ENCODE assay signal across 31 cellular contexts in genomic region chr17:8266648-8267479, GRCh38. TPM values are rescaled to one million over a fixed set of nuclear protein-coding genes. Genes with fewer than 3 reads are reported as not detected.
"Had no signal": no experiment of that assay in that cellular context is flagged by ENCODE, and none has a peak within 500 bp of the region (broad histone marks: within the 10 kb centered on the region; RNA-seq: fewer than 3 reads in every experiment).

No MANE protein-coding gene starts in this region.

- H3K4me1 Mint-ChIP-seq: activated T-helper 17 cell treated with anti-CD3 and anti-CD28 coated beads, Interleukin-2, amount 50 U/mL, for 72 hours had no signal

- H3K27me3 ChIP-seq: brain microvascular endothelial cell, cardiac muscle cell, Peyer's patch, SJCRH30 had no signal

- H3K27ac Mint-ChIP-seq: activated CD8-positive, alpha-beta T cell treated with anti-CD3 and anti-CD28 coated beads, Interleukin-2, amount 10 ng/mL, durations not matched to agents 7 days and 5 days; activated naive CD4-positive, alpha-beta T cell treated with anti-CD3 and anti-CD28 coated beads for 36 hours; activated naive CD8-positive, alpha-beta T cell; activated T-helper 17 cell treated with anti-CD3 and anti-CD28 coated beads, Interleukin-2, amount 50 U/mL, for 72 hours had no signal

- H3K9me3 ChIP-seq: Peyer's patch, SJCRH30, SK-N-SH had no signal

- H3K4me2 ChIP-seq: SK-N-SH had no signal

- H3K27ac ChIP-seq: brain microvascular endothelial cell, cardiac muscle cell, Peyer's patch, RWPE1, SJCRH30, VCaP had no signal

- H3K9me3 Mint-ChIP-seq: activated naive CD4-positive, alpha-beta T cell treated with anti-CD3 and anti-CD28 coated beads for 36 hours; activated T-helper 17 cell treated with anti-CD3 and anti-CD28 coated beads, Interleukin-2, amount 50 U/mL, for 72 hours had no signal

- H3K4me3 ChIP-seq: cardiac muscle cell, Peyer's patch, SJCRH30 had no signal

- ATAC-seq: activated CD8-positive, alpha-beta T cell treated with anti-CD3 and anti-CD28 coated beads, Interleukin-2, amount 10 ng/mL, durations not matched to agents 7 days and 5 days; activated T-helper 17 cell treated with anti-CD3 and anti-CD28 coated beads, Interleukin-2, amount 50 U/mL, for 72 hours had no signal

- H3K9me2 ChIP-seq: SK-N-SH had no signal

- H3K4me3 Mint-ChIP-seq: activated CD8-positive, alpha-beta T cell treated with anti-CD3 and anti-CD28 coated beads, Interleukin-2, amount 10 ng/mL, durations not matched to agents 7 days and 5 days; activated naive CD4-positive, alpha-beta T cell treated with anti-CD3 and anti-CD28 coated beads for 36 hours; activated naive CD8-positive, alpha-beta T cell; activated T-helper 17 cell treated with anti-CD3 and anti-CD28 coated beads, Interleukin-2, amount 50 U/mL, for 72 hours had no signal

- H3K9ac ChIP-seq: SK-N-SH had no signal

- DNase-seq: activated CD4-positive, alpha-beta T cell treated with anti-CD3 and anti-CD28 coated beads for 48 hours; activated CD4-positive, alpha-beta T cell treated with anti-CD3 and anti-CD28 coated beads, Interleukin-2, amount 50 U/mL, for 4 hours; activated CD8-positive, alpha-beta T cell treated with anti-CD3 and anti-CD28 coated beads, Interleukin-2, amount 10 ng/mL, durations not matched to agents 7 days and 5 days; activated gamma-delta T cell; activated naive CD4-positive, alpha-beta T cell treated with anti-CD3 and anti-CD28 coated beads for 36 hours; activated T-cell treated with anti-CD3 and anti-CD28 coated beads, Interleukin-2, amount 50 U/mL, for 48 hours; amygdala; brain microvascular endothelial cell; KG1; NCI-H1048; NCI-H1417; NCI-H1930; NCI-H2107; NCI-H2171 treated with DMSO at 0.1 percent for 48 hours; NCI-H226; NCI-H69; NK-92 treated with Interleukin-12 subunit alpha and Interleukin-12 subunit beta, amount 100 ng/mL, for 24 hours; OCI-M1; Peyer's patch; Right ventricle myocardium superior; SJCRH30; SK-N-SH; T-helper 1 cell had no signal

- H3K27me3 Mint-ChIP-seq: activated naive CD8-positive, alpha-beta T cell; activated T-helper 17 cell treated with anti-CD3 and anti-CD28 coated beads, Interleukin-2, amount 50 U/mL, for 72 hours had no signal

- H3K4me1 ChIP-seq: Peyer's patch, SJCRH30 had no signal

RNA-seq across cellular contexts. Expression of gene ARHGEF15, which starts 43.2 kb away (rescaled TPM):
- total RNA-seq: activated CD8-positive, alpha-beta T cell treated with anti-CD3 and anti-CD28 coated beads, Interleukin-2, amount 10 ng/mL, durations not matched to agents 7 days and 5 days; activated naive CD4-positive, alpha-beta T cell treated with anti-CD3 and anti-CD28 coated beads for 36 hours; activated T-helper 17 cell treated with anti-CD3 and anti-CD28 coated beads, Interleukin-2, amount 50 U/mL, for 72 hours; LHCN-M2; M059J; NCI-H460 had no signal
- polyA plus RNA-seq: SK-N-SH had no signal
